30 cellular contexts compared by ENCODE assay signal in genomic region chr1:26006710-26007109, GRCh38. TPM values are rescaled to one million over a fixed set of nuclear protein-coding genes. Genes with fewer than 3 reads are reported as not detected.
"Had no signal": no experiment of that assay in that cellular context is flagged by ENCODE, and none has a peak within 500 bp of the region (broad histone marks: within the 10 kb centered on the region; RNA-seq: fewer than 3 reads in every experiment).

No MANE protein-coding gene starts in this region.

- H3K9ac ChIP-seq: SK-N-SH had no signal

- H3K36me3 Mint-ChIP-seq: activated naive CD4-positive, alpha-beta T cell treated with anti-CD3 and anti-CD28 coated beads, Interleukin-2, amount 10 ng/mL, durations not matched to agents 7 days and 5 days; activated naive CD8-positive, alpha-beta T cell had no signal

- ATAC-seq: activated CD4-positive, alpha-beta T cell treated with anti-CD3 and anti-CD28 coated beads for 36 hours; activated CD4-positive, CD25-positive, alpha-beta regulatory T cell treated with anti-CD3 and anti-CD28 coated beads, Interleukin-2, amount 50 U/mL, for 24 hours; activated CD8-positive, alpha-beta T cell treated with anti-CD3 and anti-CD28 coated beads, Interleukin-2, amount 10 ng/mL, durations not matched to agents 7 days and 5 days; PC-3 had no signal

- DNase-seq: activated CD4-positive, alpha-beta T cell treated with anti-CD3 and anti-CD28 coated beads for 36 hours; activated CD4-positive, alpha-beta T cell treated with anti-CD3 and anti-CD28 coated beads, Interleukin-2, amount 10 ng/mL, durations not matched to agents 7 days and 5 days; activated CD4-positive, alpha-beta T cell treated with anti-CD3 and anti-CD28 coated beads, Interleukin-2, amount 50 U/mL, for 48 hours; activated CD8-positive, alpha-beta T cell treated with anti-CD3 and anti-CD28 coated beads, Interleukin-2, amount 10 ng/mL, durations not matched to agents 7 days and 5 days; activated effector memory CD4-positive, alpha-beta T cell treated with Interleukin-2 at 50 U/mL for 16 hours; activated naive CD4-positive, alpha-beta T cell treated with anti-CD3 and anti-CD28 coated beads, Interleukin-2, amount 10 ng/mL, durations not matched to agents 7 days and 5 days; activated T-cell treated with anti-CD3 and anti-CD28 coated beads, Interleukin-2, amount 50 U/mL, for 24 hours; amygdala; Karpas-422; NCI-H1105; NCI-H1436; NCI-H1694; NCI-H2029; NCI-H345; NCI-H524 treated with DMSO at 0.1 percent for 48 hours; PC-3; Peyer's patch; RPMI8226; SHP77 treated with DMSO at 0.1 percent for 48 hours; SK-N-SH had no signal

- H3K27ac Mint-ChIP-seq: activated CD4-positive, alpha-beta T cell treated with anti-CD3 and anti-CD28 coated beads for 36 hours; activated CD4-positive, alpha-beta T cell treated with anti-CD3 and anti-CD28 coated beads, Interleukin-2, amount 10 ng/mL, durations not matched to agents 7 days and 5 days; activated CD8-positive, alpha-beta T cell treated with anti-CD3 and anti-CD28 coated beads, Interleukin-2, amount 10 ng/mL, durations not matched to agents 7 days and 5 days; activated naive CD4-positive, alpha-beta T cell treated with anti-CD3 and anti-CD28 coated beads, Interleukin-2, amount 10 ng/mL, durations not matched to agents 7 days and 5 days; activated naive CD8-positive, alpha-beta T cell; activated T-cell treated with anti-CD3 and anti-CD28 coated beads, Interleukin-2, amount 50 U/mL, for 24 hours; T-helper 1 cell treated with Interleukin-12 subunit alpha and Interleukin-12 subunit beta and Interleukin-4 antibody, amounts not matched to agents 30 μg/mL and 1 μg/mL, for 36 hours; T-helper 2 cell treated with Interferon-gamma antibody and Interleukin-4, amounts not matched to agents 5 μg/mL and 100 μg/mL, for 36 hours had no signal

- H3K4me3 ChIP-seq: ascending aorta, cardiac muscle cell, Peyer's patch, SJSA1 had no signal

- H3K9me3 ChIP-seq: ascending aorta, Peyer's patch, SJSA1, SK-N-SH had no signal

- H3K4me3 Mint-ChIP-seq: activated CD4-positive, alpha-beta T cell treated with anti-CD3 and anti-CD28 coated beads for 36 hours; activated CD4-positive, alpha-beta T cell treated with anti-CD3 and anti-CD28 coated beads, Interleukin-2, amount 10 ng/mL, durations not matched to agents 7 days and 5 days; activated CD8-positive, alpha-beta T cell treated with anti-CD3 and anti-CD28 coated beads, Interleukin-2, amount 10 ng/mL, durations not matched to agents 7 days and 5 days; activated naive CD4-positive, alpha-beta T cell treated with anti-CD3 and anti-CD28 coated beads, Interleukin-2, amount 10 ng/mL, durations not matched to agents 7 days and 5 days; activated naive CD8-positive, alpha-beta T cell; activated T-cell treated with anti-CD3 and anti-CD28 coated beads, Interleukin-2, amount 50 U/mL, for 24 hours; T-helper 1 cell treated with Interleukin-12 subunit alpha and Interleukin-12 subunit beta and Interleukin-4 antibody, amounts not matched to agents 30 μg/mL and 1 μg/mL, for 36 hours; T-helper 2 cell treated with Interferon-gamma antibody and Interleukin-4, amounts not matched to agents 5 μg/mL and 100 μg/mL, for 36 hours had no signal

- H3K36me3 ChIP-seq: ascending aorta, cardiac muscle cell, Peyer's patch, SJSA1 had no signal

- H3K4me1 ChIP-seq: ascending aorta, Peyer's patch, SJSA1 had no signal

- H3K27me3 Mint-ChIP-seq: activated CD4-positive, alpha-beta T cell treated with anti-CD3 and anti-CD28 coated beads for 36 hours; activated naive CD8-positive, alpha-beta T cell; activated T-cell treated with anti-CD3 and anti-CD28 coated beads, Interleukin-2, amount 50 U/mL, for 24 hours had no signal

- H3K4me1 Mint-ChIP-seq: activated CD4-positive, alpha-beta T cell treated with anti-CD3 and anti-CD28 coated beads for 36 hours had no signal

- H3K4me2 ChIP-seq: SK-N-SH had no signal

- H3K9me3 Mint-ChIP-seq: activated CD4-positive, alpha-beta T cell treated with anti-CD3 and anti-CD28 coated beads, Interleukin-2, amount 10 ng/mL, durations not matched to agents 7 days and 5 days; activated naive CD4-positive, alpha-beta T cell treated with anti-CD3 and anti-CD28 coated beads, Interleukin-2, amount 10 ng/mL, durations not matched to agents 7 days and 5 days; activated T-cell treated with anti-CD3 and anti-CD28 coated beads, Interleukin-2, amount 50 U/mL, for 24 hours; T-helper 1 cell treated with Interleukin-12 subunit alpha and Interleukin-12 subunit beta and Interleukin-4 antibody, amounts not matched to agents 30 μg/mL and 1 μg/mL, for 36 hours; T-helper 2 cell treated with Interferon-gamma antibody and Interleukin-4, amounts not matched to agents 5 μg/mL and 100 μg/mL, for 36 hours had no signal

- H3K27ac ChIP-seq: cardiac muscle cell, Peyer's patch, SJSA1 had no signal

- FAIRE-seq: TTC549 had no signal

- H3K27me3 ChIP-seq: ascending aorta, cardiac muscle cell, Peyer's patch, SJSA1 had no signal

RNA-seq across cellular contexts. Expression of gene EXTL1, which starts 14.9 kb away (rescaled TPM):
- total RNA-seq: activated CD4-positive, alpha-beta T cell treated with anti-CD3 and anti-CD28 coated beads for 36 hours; activated CD4-positive, alpha-beta T cell treated with anti-CD3 and anti-CD28 coated beads, Interleukin-2, amount 10 ng/mL, durations not matched to agents 7 days and 5 days; activated CD8-positive, alpha-beta T cell treated with anti-CD3 and anti-CD28 coated beads, Interleukin-2, amount 10 ng/mL, durations not matched to agents 7 days and 5 days; MCF 10A; Peyer's patch had no signal

RNA-seq across cellular contexts. Expression of gene SLC30A2, which starts 39.2 kb away (rescaled TPM):
- total RNA-seq: activated CD4-positive, alpha-beta T cell treated with anti-CD3 and anti-CD28 coated beads for 36 hours; activated CD4-positive, alpha-beta T cell treated with anti-CD3 and anti-CD28 coated beads, Interleukin-2, amount 10 ng/mL, durations not matched to agents 7 days and 5 days; activated CD8-positive, alpha-beta T cell treated with anti-CD3 and anti-CD28 coated beads, Interleukin-2, amount 10 ng/mL, durations not matched to agents 7 days and 5 days; ascending aorta; MCF 10A; NCI-H460; SJSA1 had no signal
- polyA plus RNA-seq: SK-N-SH had no signal
